In the genomic region with DNA sequence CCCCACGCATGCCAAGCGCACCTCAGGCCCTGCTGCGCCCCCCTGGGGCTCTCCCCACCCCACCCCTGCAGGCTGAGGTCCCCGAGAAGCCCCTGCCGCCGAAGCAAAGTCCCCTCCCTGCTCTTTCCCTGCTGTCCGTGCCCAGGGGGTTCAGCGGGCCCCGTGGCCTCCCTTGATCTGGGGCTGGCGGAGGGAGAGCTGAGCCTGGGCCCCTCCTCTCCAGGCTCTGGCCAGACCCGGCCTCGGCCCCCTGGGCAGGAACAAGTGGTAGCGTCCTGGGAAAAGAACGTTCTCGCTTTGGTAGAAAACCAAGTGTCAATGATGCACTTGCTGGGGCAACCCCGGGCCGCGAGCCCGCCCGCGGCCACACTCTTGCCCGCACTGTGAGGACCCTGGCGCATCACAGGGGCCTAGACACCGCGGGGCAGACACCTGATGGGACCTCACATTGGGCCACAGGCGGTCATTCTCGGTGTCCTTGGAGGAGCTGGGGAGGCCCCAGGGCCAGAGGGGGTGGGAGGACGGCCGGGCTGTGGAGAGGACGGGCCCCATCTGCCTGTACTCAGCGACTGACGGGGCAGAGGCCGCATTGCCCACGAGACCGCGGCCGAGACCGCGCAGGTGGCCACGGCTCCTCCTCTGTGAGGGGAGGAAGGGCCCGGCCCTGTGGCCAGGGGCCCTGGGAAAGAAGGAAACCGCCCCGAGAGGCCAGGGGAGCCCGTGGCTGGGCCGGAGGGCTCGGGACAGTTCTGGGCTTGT, we compare ENCODE assay signal across 9 cellular contexts. TPM values are rescaled to one million over a fixed set of nuclear protein-coding genes. Genes with fewer than 3 reads are reported as not detected.
DNase-seq lines count a peak whose midpoint lies in the region; ATAC-seq and TF ChIP-seq lines count a peak whose summit lies in the region.
"Had no signal": no experiment of that assay in that cellular context is flagged by ENCODE, and none has a peak within 500 bp of the region (broad histone marks: within the 10 kb centered on the region; RNA-seq: fewer than 3 reads in every experiment).

No MANE protein-coding gene starts in this region.

- peaks cover 40% of the 10 kb centered on the region for H3K4me1 Mint-ChIP-seq in activated CD4-positive, alpha-beta memory T cell treated with anti-CD3 and anti-CD28 coated beads, Interleukin-2, amount 10 ng/mL, durations not matched to agents 7 days and 5 days
- H3K4me1 Mint-ChIP-seq in endothelial cell (ENCODE audit: unreplicated experiment) = peaks cover 6% of the 10 kb centered on the region

- peaks cover 8% of the 10 kb centered on the region for H3K36me3 Mint-ChIP-seq in activated CD4-positive, alpha-beta memory T cell treated with anti-CD3 and anti-CD28 coated beads, Interleukin-2, amount 10 ng/mL, durations not matched to agents 7 days and 5 days (ENCODE audit: low read depth)
- no peaks in the 10 kb centered on the region for H3K36me3 Mint-ChIP-seq in endothelial cell (ENCODE audit: low read depth, unreplicated experiment)

- TF ChIP-seq POLR2A in spleen (IDR thresholded peaks at IDR 0.05) = no peak

- POLR2A ChIA-PET in activated CD4-positive, alpha-beta memory T cell treated with anti-CD3 and anti-CD28 coated beads, Interleukin-2, amount 10 ng/mL, durations not matched to agents 7 days and 5 days (lab: Charles Lee) = interaction anchor here (0.6 to 3.4 kb wide), 17 partner anchors 17 to 336 kb away, joined by 3 to 32 read pairs (median 5); a partner anchor contains a TSS

- peaks cover 0 to 8% (median 0%) of the 10 kb centered on the region in 11 experiments; a peak in 3 of 22 replicates for H3K9me3 ChIP-seq in BLaER1 treated with 17β-estradiol and CSF1 and Interleukin-3, amounts not matched to agents 10 nM and 100 nM (replicated peaks in 1 of 11)
- no peaks in the 10 kb centered on the region for H3K9me3 ChIP-seq in spleen

- peak; percentile 13 for ATAC-seq in Right ventricle myocardium superior (ENCODE audit: poor library complexity)

- no peaks in the 10 kb centered on the region for H3K27me3 ChIP-seq in BLaER1 treated with 17β-estradiol and CSF1 and Interleukin-3, amounts not matched to agents 10 nM and 100 nM
- no peaks in the 10 kb centered on the region for H3K27me3 ChIP-seq in spleen (replicated peaks in 1 of 7)

- H3K4me1 ChIP-seq in BLaER1 treated with 17β-estradiol and CSF1 and Interleukin-3, amounts not matched to agents 10 nM and 100 nM = peaks cover 67 to 82% (median 74%) of the 10 kb centered on the region in 10 experiments
- H3K4me1 ChIP-seq in spleen = peaks cover 58 to 90% (median 81%) of the 10 kb centered on the region in 6 donors

- peak overlapping the region; percentile 92 for H3K27ac Mint-ChIP-seq in activated CD4-positive, alpha-beta memory T cell treated with anti-CD3 and anti-CD28 coated beads, Interleukin-2, amount 10 ng/mL, durations not matched to agents 7 days and 5 days
- no peak overlapping the region for H3K27ac Mint-ChIP-seq in endothelial cell (ENCODE audit: unreplicated experiment)
- H3K27ac Mint-ChIP-seq: nephron had no signal

- intact Hi-C loops in Right ventricle myocardium superior (cut with DNase I) = no loop called here
- intact Hi-C loops in spleen (cut with DNase I; ENCODE audit: low total_unique reads) = no loop called here

- H3K27me3 Mint-ChIP-seq in activated CD4-positive, alpha-beta memory T cell treated with anti-CD3 and anti-CD28 coated beads, Interleukin-2, amount 10 ng/mL, durations not matched to agents 7 days and 5 days = no peaks in the 10 kb centered on the region
- H3K27me3 Mint-ChIP-seq in endothelial cell (ENCODE audit: unreplicated experiment) = peaks cover 4% of the 10 kb centered on the region

- H3K27ac ChIP-seq in BLaER1 treated with 17β-estradiol and CSF1 and Interleukin-3, amounts not matched to agents 10 nM and 100 nM = peak overlapping the region; percentile 75 to 90 (median 83)
- peak overlapping the region; percentile 97 to 100 (median 98) for H3K27ac ChIP-seq in spleen

- peak overlapping the region; percentile 91 to 100 (median 99) for H3K4me2 ChIP-seq in BLaER1 treated with 17β-estradiol and CSF1 and Interleukin-3, amounts not matched to agents 10 nM and 100 nM

- DNase-seq in HFF-Myc (ENCODE audit: extremely low read depth, low read depth) (no peak), Right ventricle myocardium superior (no peak), spleen (peak; percentile 92), endothelial cell (ENCODE audit: low spot score) (no peak), cerebellar nuclear complex (lab: John Stamatoyannopoulos, UW) (no peak)
- peak; percentile 40 for DNase-seq in activated CD4-positive, alpha-beta memory T cell treated with anti-CD3 and anti-CD28 coated beads, Interleukin-2, amount 10 ng/mL, durations not matched to agents 7 days and 5 days
- DNase-seq in activated CD4-positive, alpha-beta T cell treated with anti-CD3 and anti-CD28 coated beads for 4 hours = no peak

- peak overlapping the region; percentile 61 to 95 (median 70) for H3K4me3 ChIP-seq in BLaER1 treated with 17β-estradiol and CSF1 and Interleukin-3, amounts not matched to agents 10 nM and 100 nM
- peak overlapping the region; percentile 57 for H3K4me3 ChIP-seq in HFF-Myc (replicated peaks; ENCODE audit: low read depth, low read length)
- H3K4me3 ChIP-seq in spleen = peak overlapping the region; percentile 58 to 97 (median 82)

- TF ChIP-seq CTCF in HFF-Myc (IDR thresholded peaks at IDR 0.05; ENCODE audit: low read depth, low read length, missing control alignments) (no peak), spleen (IDR thresholded peaks at IDR 0.05 in 8 of 11, conservative IDR thresholded peaks at IDR 0.05 in 3 of 11) (no peak), endothelial cell (IDR thresholded peaks at IDR 0.05; ENCODE audit: unreplicated experiment) (no peak)

- peaks cover 7 to 56% (median 19%) of the 10 kb centered on the region in 11 experiments; a peak in 20 of 22 replicates for H3K36me3 ChIP-seq in BLaER1 treated with 17β-estradiol and CSF1 and Interleukin-3, amounts not matched to agents 10 nM and 100 nM
- peaks cover 0 to 45% (median 6%) of the 10 kb centered on the region in 6 donors for H3K36me3 ChIP-seq in spleen

- peak overlapping the region; percentile 86 for H3K4me3 Mint-ChIP-seq in activated CD4-positive, alpha-beta memory T cell treated with anti-CD3 and anti-CD28 coated beads, Interleukin-2, amount 10 ng/mL, durations not matched to agents 7 days and 5 days
- H3K4me3 Mint-ChIP-seq in endothelial cell (ENCODE audit: unreplicated experiment) = no peak overlapping the region

- 11 to 24% (median 18%) methylated on average over 10 to 46 of the region's 46 CpGs for WGBS in spleen, 5 donors

- peak overlapping the region; percentile 73 to 96 (median 84) for H3K9ac ChIP-seq in BLaER1 treated with 17β-estradiol and CSF1 and Interleukin-3, amounts not matched to agents 10 nM and 100 nM

- CTCF ChIA-PET in activated CD4-positive, alpha-beta memory T cell treated with anti-CD3 and anti-CD28 coated beads, Interleukin-2, amount 10 ng/mL, durations not matched to agents 7 days and 5 days (lab: Charles Lee) = interaction anchor here (1.1 kb wide), 1 partner anchor 62 kb away, joined by 8 read pairs; no protein-coding TSS in a partner anchor

- H3K9me3 Mint-ChIP-seq in activated CD4-positive, alpha-beta memory T cell treated with anti-CD3 and anti-CD28 coated beads, Interleukin-2, amount 10 ng/mL, durations not matched to agents 7 days and 5 days = no peaks in the 10 kb centered on the region
- H3K9me3 Mint-ChIP-seq in endothelial cell (ENCODE audit: unreplicated experiment) = no peaks in the 10 kb centered on the region
- H3K9me3 Mint-ChIP-seq: nephron had no signal

- H4K20me1 ChIP-seq in BLaER1 treated with 17β-estradiol and CSF1 and Interleukin-3, amounts not matched to agents 10 nM and 100 nM = peaks cover 45 to 91% (median 80%) of the 10 kb centered on the region in 11 experiments

RNA-seq across cellular contexts. Expression of a gene that starts 29.0 kb away (rescaled TPM):
- total RNA-seq in activated CD4-positive, alpha-beta memory T cell treated with anti-CD3 and anti-CD28 coated beads, Interleukin-2, amount 10 ng/mL, durations not matched to agents 7 days and 5 days = 100 to 1,000 TPM; 141 to 148 TPM
- total RNA-seq in Right ventricle myocardium superior (345 TPM), spleen (100 to 1,000 TPM; 138 to 275 (median 216) TPM), endothelial cell (ENCODE audit: unreplicated experiment) (330 TPM)
- polyA plus RNA-seq in spleen = 100 to 1,000 TPM; 480 to 562 (median 522) TPM

RNA-seq across cellular contexts. Expression of a gene that starts 37.6 kb away (rescaled TPM):
- 100 to 1,000 TPM; 116 to 120 TPM for total RNA-seq in activated CD4-positive, alpha-beta memory T cell treated with anti-CD3 and anti-CD28 coated beads, Interleukin-2, amount 10 ng/mL, durations not matched to agents 7 days and 5 days
- total RNA-seq in Right ventricle myocardium superior (146 TPM), spleen (100 to 1,000 TPM; 106 to 152 (median 123) TPM), endothelial cell (ENCODE audit: unreplicated experiment) (166 TPM)
- polyA plus RNA-seq in spleen = 100 to 1,000 TPM in 2 of 3 donors, 10 to 100 TPM in 1; 70.8 to 144 (median 105) TPM

RNA-seq across cellular contexts. Expression of a gene that starts 41.3 kb away (rescaled TPM):
- total RNA-seq in activated CD4-positive, alpha-beta memory T cell treated with anti-CD3 and anti-CD28 coated beads, Interleukin-2, amount 10 ng/mL, durations not matched to agents 7 days and 5 days = 10 to 100 TPM; 94.4 to 98.2 TPM
- total RNA-seq in Right ventricle myocardium superior (15.1 TPM), spleen (100 to 1,000 TPM in 5 of 7 donors, 10 to 100 TPM in 2; 51.7 to 230 (median 168) TPM), endothelial cell (ENCODE audit: unreplicated experiment) (46.4 TPM)
- 10 to 100 TPM; 16.2 to 62.0 (median 29.8) TPM for polyA plus RNA-seq in spleen

Comparison
In these comparisons a context has a peak if more than half of its experiments do, and no peak if none do; other contexts are left out.
1. DNase-seq: peak in activated CD4-positive, alpha-beta memory T cell treated with anti-CD3 and anti-CD28 coated beads, Interleukin-2, amount 10 ng/mL, durations not matched to agents 7 days and 5 days (single experiment) and spleen (single experiment); none in HFF-Myc (single experiment), Right ventricle myocardium superior (single experiment), endothelial cell (single experiment), cerebellar nuclear complex (0 of 2) and activated CD4-positive, alpha-beta T cell treated with anti-CD3 and anti-CD28 coated beads for 4 hours (0 of 2).
2. Peak in every context shown above with its lines, with median percentiles within 50 percentile points of each other: H3K4me3 ChIP-seq.